In the genomic region with DNA sequence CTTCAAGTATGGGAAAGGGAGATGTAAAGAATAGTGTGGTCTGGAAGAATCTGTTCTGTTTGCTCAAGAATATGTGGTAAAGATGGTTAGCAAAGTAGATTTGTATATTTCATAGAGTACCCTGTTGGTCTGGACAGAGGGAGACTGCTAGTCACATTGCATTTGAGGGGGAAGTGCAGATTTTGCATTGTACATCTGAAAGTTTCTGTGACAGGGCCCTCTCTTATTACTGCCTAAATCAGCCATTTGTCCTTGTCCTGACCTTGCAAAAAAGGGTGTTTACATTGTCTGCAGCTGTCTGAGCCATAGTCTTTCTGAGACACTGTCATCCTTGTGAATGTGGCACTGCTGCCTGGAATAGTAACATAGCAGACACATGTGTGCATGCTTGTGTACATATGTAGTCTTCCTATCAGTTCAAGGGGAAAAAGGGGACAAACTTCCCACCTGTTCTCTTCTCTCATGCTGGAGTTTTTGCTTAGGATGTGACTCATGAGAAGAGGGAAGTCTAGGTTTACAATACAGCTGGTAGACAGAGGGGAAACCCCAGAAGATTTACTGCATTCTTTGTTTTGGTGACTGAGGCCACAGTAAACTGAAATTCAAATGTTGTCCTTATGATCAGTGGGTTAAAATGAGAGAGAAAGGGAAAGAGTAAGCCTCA, we compare ENCODE assay signal across 11 cellular contexts.
A peak's percentile ranks its signal among the peaks of the same experiment; 100 is the strongest.
DNase-seq lines count a peak whose midpoint lies in the region; ATAC-seq and TF ChIP-seq lines count a peak whose summit lies in the region.
"Had no signal": no experiment of that assay in that cellular context is flagged by ENCODE, and none has a peak within 500 bp of the region (broad histone marks: within the 10 kb centered on the region; RNA-seq: fewer than 3 reads in every experiment).

No MANE protein-coding gene starts in this region.

- CTCF ChIA-PET in PC-3 (lab: Charles Lee): no interaction called here

- H3K4me2 ChIP-seq in PC-3 (ENCODE audit: low read length): no peak overlapping the region

- H3K4me1 Mint-ChIP-seq in activated CD4-positive, alpha-beta T cell treated with anti-CD3 and anti-CD28 coated beads, Interleukin-2, amount 10 ng/mL, durations not matched to agents 24 days and 14 days: no peaks in the 10 kb centered on the region
- H3K4me1 Mint-ChIP-seq in activated naive CD8-positive, alpha-beta T cell treated with anti-CD3 and anti-CD28 coated beads, Interleukin-2, amount 50 U/mL, for 24 hours: no peaks in the 10 kb centered on the region
- H3K4me1 Mint-ChIP-seq: naive B cell had no signal

- H3K27ac ChIP-seq in PC-3 (ENCODE audit: low read length): no peak overlapping the region
- H3K27ac ChIP-seq in mesodermal cell (ENCODE audit: low read depth, low read length, severe bottlenecking): peak overlapping the region; percentile 57
- H3K27ac ChIP-seq: body of pancreas, uterus had no signal

- TF ChIP-seq CTCF in PC-3 (conservative IDR thresholded peaks at IDR 0.05; ENCODE audit: low read depth, low read length): no peak

- H3K79me2 ChIP-seq in PC-3 (ENCODE audit: low read length): no peaks in the 10 kb centered on the region

- H3K4me1 ChIP-seq in PC-3 (ENCODE audit: insufficient read depth, low read length) (no peaks in the 10 kb centered on the region), mesodermal cell (ENCODE audit: control insufficient read depth, insufficient read depth, low read length, poor library complexity, severe bottlenecking) (peaks cover 22% of the 10 kb centered on the region)
- H3K4me1 ChIP-seq: body of pancreas, uterus had no signal

- no peaks in the 10 kb centered on the region for H3K27me3 ChIP-seq in PC-3 (ENCODE audit: low read length)
- H3K27me3 ChIP-seq: body of pancreas, uterus had no signal

- no peaks in the 10 kb centered on the region for H3K9me2 ChIP-seq in PC-3 (replicated peaks; ENCODE audit: low read length)

- POLR2A ChIA-PET in PC-3 (lab: Charles Lee; ENCODE audit: unreplicated experiment): no interaction called here

- H4K20me1 ChIP-seq in PC-3 (ENCODE audit: low read length): no peaks in the 10 kb centered on the region

- no peaks in the 10 kb centered on the region for H3K9me3 ChIP-seq in PC-3 (ENCODE audit: low read length)
- no peaks in the 10 kb centered on the region for H3K9me3 ChIP-seq in mesodermal cell (ENCODE audit: control insufficient read depth, low read length)
- H3K9me3 ChIP-seq: body of pancreas, uterus had no signal

- ATAC-seq in GM18519 (IDR thresholded peaks at IDR 0.05; ENCODE audit: low FRiP score, unreplicated experiment) (peak; percentile 52), HG02623 (IDR thresholded peaks at IDR 0.05; ENCODE audit: unreplicated experiment) (peak; percentile 45), PC-3 (no peak)
- ATAC-seq in activated naive CD8-positive, alpha-beta T cell treated with anti-CD3 and anti-CD28 coated beads, Interleukin-2, amount 50 U/mL, for 24 hours: no peak
- ATAC-seq: body of pancreas had no signal

- H3K36me3 Mint-ChIP-seq in activated CD4-positive, alpha-beta T cell treated with anti-CD3 and anti-CD28 coated beads, Interleukin-2, amount 10 ng/mL, durations not matched to agents 24 days and 14 days (ENCODE audit: low read depth): no peaks in the 10 kb centered on the region
- H3K36me3 Mint-ChIP-seq in activated naive CD8-positive, alpha-beta T cell treated with anti-CD3 and anti-CD28 coated beads, Interleukin-2, amount 50 U/mL, for 24 hours (ENCODE audit: low read depth): no peaks in the 10 kb centered on the region
- H3K36me3 Mint-ChIP-seq: naive B cell had no signal

- H3F3A ChIP-seq in PC-3 (ENCODE audit: low read length, unreplicated experiment): no peaks in the 10 kb centered on the region

- H3K27me3 Mint-ChIP-seq in activated CD4-positive, alpha-beta T cell treated with anti-CD3 and anti-CD28 coated beads, Interleukin-2, amount 10 ng/mL, durations not matched to agents 24 days and 14 days: no peaks in the 10 kb centered on the region
- H3K27me3 Mint-ChIP-seq in activated naive CD8-positive, alpha-beta T cell treated with anti-CD3 and anti-CD28 coated beads, Interleukin-2, amount 50 U/mL, for 24 hours: no peaks in the 10 kb centered on the region
- H3K27me3 Mint-ChIP-seq: naive B cell had no signal

- H3K36me3 ChIP-seq in PC-3 (ENCODE audit: low read depth, low read length): no peaks in the 10 kb centered on the region
- H3K36me3 ChIP-seq in mesodermal cell (ENCODE audit: control insufficient read depth, insufficient read depth, low read length): no peaks in the 10 kb centered on the region
- H3K36me3 ChIP-seq: uterus had no signal

- H3K4me3 ChIP-seq in PC-3 (ENCODE audit: low read length): no peak overlapping the region
- H3K4me3 ChIP-seq in mesodermal cell (ENCODE audit: extremely low read depth, insufficient read depth, low read length, poor library complexity, severe bottlenecking): no peak overlapping the region
- H3K4me3 ChIP-seq: body of pancreas, uterus had no signal

- H3K27ac Mint-ChIP-seq in activated CD4-positive, alpha-beta T cell treated with anti-CD3 and anti-CD28 coated beads, Interleukin-2, amount 10 ng/mL, durations not matched to agents 24 days and 14 days: no peak overlapping the region
- H3K27ac Mint-ChIP-seq in activated naive CD8-positive, alpha-beta T cell treated with anti-CD3 and anti-CD28 coated beads, Interleukin-2, amount 50 U/mL, for 24 hours: no peak overlapping the region

- BruUV-seq in PC-3 (replicated peaks; lab: Mats Ljungman, UMichigan): no TSS peak

- no peak overlapping the region for H3K4me3 Mint-ChIP-seq in activated CD4-positive, alpha-beta T cell treated with anti-CD3 and anti-CD28 coated beads, Interleukin-2, amount 10 ng/mL, durations not matched to agents 24 days and 14 days
- no peak overlapping the region for H3K4me3 Mint-ChIP-seq in activated naive CD8-positive, alpha-beta T cell treated with anti-CD3 and anti-CD28 coated beads, Interleukin-2, amount 50 U/mL, for 24 hours

- DNase-seq in PC-3 (peak; percentile 37), OCI-M2 (lab: John Stamatoyannopoulos, UW; ENCODE audit: unreplicated experiment) (no peak)
- DNase-seq in activated naive CD4-positive, alpha-beta T cell treated with anti-CD3 and anti-CD28 coated beads, Interleukin-2, amount 50 U/mL, for 16 hours: no peak
- no peak for DNase-seq in activated CD4-positive, alpha-beta T cell treated with anti-CD3 and anti-CD28 coated beads, Interleukin-2, amount 10 ng/mL, durations not matched to agents 24 days and 14 days
- no peak for DNase-seq in activated naive CD8-positive, alpha-beta T cell treated with anti-CD3 and anti-CD28 coated beads, Interleukin-2, amount 50 U/mL, for 24 hours
- DNase-seq: body of pancreas, naive B cell, uterus had no signal

- no peak overlapping the region for H2AFZ ChIP-seq in PC-3 (ENCODE audit: low read length)

- H3K9ac ChIP-seq in PC-3 (ENCODE audit: low read length): no peak overlapping the region

- no peaks in the 10 kb centered on the region for H3K9me3 Mint-ChIP-seq in activated CD4-positive, alpha-beta T cell treated with anti-CD3 and anti-CD28 coated beads, Interleukin-2, amount 10 ng/mL, durations not matched to agents 24 days and 14 days
- H3K9me3 Mint-ChIP-seq in activated naive CD8-positive, alpha-beta T cell treated with anti-CD3 and anti-CD28 coated beads, Interleukin-2, amount 50 U/mL, for 24 hours: no peaks in the 10 kb centered on the region

- intact Hi-C loops in PC-3 (cut with micrococcal nuclease): no loop called here
- intact Hi-C loops in activated CD4-positive, alpha-beta T cell treated with anti-CD3 and anti-CD28 coated beads, Interleukin-2, amount 10 ng/mL, durations not matched to agents 24 days and 14 days (cut with micrococcal nuclease): no loop called here

Comparison
In these comparisons a context has a peak if more than half of its experiments do, and no peak if none do; other contexts are left out.
1. ATAC-seq: peak in GM18519 (single experiment) and HG02623 (single experiment); none in PC-3 (single experiment) and activated naive CD8-positive, alpha-beta T cell treated with anti-CD3 and anti-CD28 coated beads, Interleukin-2, amount 50 U/mL, for 24 hours (single experiment).